4 cellular contexts compared by ENCODE assay signal in genomic region chr2:81852651-81853050, GRCh38.
"Had no signal": no experiment of that assay in that cellular context is flagged by ENCODE, and none has a peak within 500 bp of the region (broad histone marks: within the 10 kb centered on the region; RNA-seq: fewer than 3 reads in every experiment).

No MANE protein-coding gene starts in this region.

- H3K4me3 ChIP-seq: K562 had no signal

- DNase-seq: KBM-7, KG1 had no signal

- H3K27ac ChIP-seq: HL-60 had no signal
